Comparison of ENCODE assay signal across 1 cellular context in genomic region chr4:77075869-77076801, GRCh38.
TF ChIP-seq lines count a peak whose summit lies in the region.

CCNI (minus strand) TSS chr4:77075989; CDS start chr4:77066362, 9,627 bp downstream.

TF ChIP-seq in K562, 482 proteins besides CTCF, POLR2A, EP300 and RAD21 (continued from another document and continues in another):
- no peak for TF ChIP-seq CEBPZ (IDR thresholded peaks at IDR 0.05; ENCODE audit: borderline replicate concordance, low read depth, low read length)
- TF ChIP-seq CREB3 (tag; conservative IDR thresholded peaks at IDR 0.05; ENCODE audit: low read depth), result peak; percentile 90
- no peak for TF ChIP-seq ZNF707 (CRISPR knock-in tag; conservative IDR thresholded peaks at IDR 0.05)
- no peak for TF ChIP-seq ZFP30 (CRISPR knock-in tag; IDR thresholded peaks at IDR 0.05; ENCODE audit: borderline replicate concordance)
- 0 out of 2 replicates have a peak, but pooled peaks have one; percentile 25 for TF ChIP-seq ZNF512 (tag; IDR thresholded peaks at IDR 0.05)
- TF ChIP-seq ZNF239 (CRISPR knock-in tag; IDR thresholded peaks at IDR 0.05), result no peak
- peak; percentile 99 for TF ChIP-seq TAF9B (IDR thresholded peaks at IDR 0.05; ENCODE audit: partially characterized antibody)
- TF ChIP-seq ZNF12 (CRISPR knock-in tag; IDR thresholded peaks at IDR 0.05), result no peak
- no peak for TF ChIP-seq GTF3C2 (IDR thresholded peaks at IDR 0.05; ENCODE audit: borderline replicate concordance, extremely low read depth, insufficient read length)
- TF ChIP-seq ZNF224 (CRISPR knock-in tag; IDR thresholded peaks at IDR 0.05), result no peak
- TF ChIP-seq RFX5 (IDR thresholded peaks at IDR 0.05; ENCODE audit: low read depth, low read length), result no peak
- TF ChIP-seq MGA (IDR thresholded peaks at IDR 0.05), result no peak; the same call in 1 of the 2 replicates
- no peak for TF ChIP-seq XRCC4 (IDR thresholded peaks at IDR 0.05; ENCODE audit: extremely low read depth, insufficient read depth, insufficient read length)
- peak; percentile 90; the same call in 1 of the 2 replicates for TF ChIP-seq ZBTB7A (IDR thresholded peaks at IDR 0.05; ENCODE audit: borderline replicate concordance, control insufficient read depth, low read depth, low read length)
- TF ChIP-seq DACH1 (IDR thresholded peaks at IDR 0.05; ENCODE audit: partially characterized antibody), result no peak
- TF ChIP-seq ELK1 (CRISPR knock-in tag; IDR thresholded peaks at IDR 0.05), result no peak
- peak; percentile 89 for TF ChIP-seq RREB1 (CRISPR knock-in tag; IDR thresholded peaks at IDR 0.05)
- TF ChIP-seq IRF2 (CRISPR knock-in tag; IDR thresholded peaks at IDR 0.05), result no peak
- no peak for TF ChIP-seq ZNF121 (CRISPR knock-in tag; conservative IDR thresholded peaks at IDR 0.05)
